In the genomic region with DNA sequence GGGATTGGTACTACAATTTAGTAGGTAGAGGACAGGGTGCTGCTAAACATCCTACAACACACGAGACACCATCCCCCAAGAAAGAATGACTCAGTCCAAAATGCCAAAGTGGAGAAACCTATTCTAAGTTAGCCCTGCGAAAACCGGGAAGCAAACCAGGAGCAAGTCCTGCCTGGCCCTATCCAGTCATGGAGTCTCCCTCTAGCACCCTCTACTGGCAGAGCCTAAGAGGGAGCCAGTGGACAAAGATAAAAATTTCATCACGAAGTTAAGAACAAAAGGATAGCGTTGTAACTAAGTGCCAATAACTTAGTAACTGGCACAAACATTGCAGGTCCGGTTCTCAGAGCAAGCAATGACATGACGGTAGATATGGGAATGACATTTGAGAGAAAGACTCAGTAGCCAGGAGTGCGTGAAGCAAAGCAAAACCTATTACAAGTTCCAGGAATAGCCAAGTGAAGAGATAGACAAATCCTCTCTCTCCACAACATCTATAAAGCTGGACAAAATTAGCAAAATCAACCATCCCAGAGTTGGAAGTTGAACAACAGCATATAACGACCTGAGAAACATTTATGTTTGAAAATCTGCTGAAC, we compare ENCODE assay signal across 9 cellular contexts.
A peak's percentile ranks its signal among the peaks of the same experiment; 100 is the strongest.
DNase-seq lines count a peak whose midpoint lies in the region; ATAC-seq and TF ChIP-seq lines count a peak whose summit lies in the region.
"Had no signal": no experiment of that assay in that cellular context is flagged by ENCODE, and none has a peak within 500 bp of the region (broad histone marks: within the 10 kb centered on the region; RNA-seq: fewer than 3 reads in every experiment).

No MANE protein-coding gene starts in this region.

- DNase-seq in COR-L47 (lab: John Stamatoyannopoulos, UW) (peak; percentile 48), H4 (ENCODE audit: low spot score) (peak; percentile 14), NCI-H2227 (lab: John Stamatoyannopoulos, UW; ENCODE audit: unreplicated experiment) (peak; percentile 78), amygdala (lab: John Stamatoyannopoulos, UW) (peak in 36 of 56 donors; percentile 1 to 47 (median 14)), hepatic stellate cell (ENCODE audit: low spot score) (peak; percentile 23), sigmoid colon (peak; percentile 66)

- H3K36me3 ChIP-seq in sigmoid colon = no peaks in the 10 kb centered on the region

- WGBS in sigmoid colon, 2 donors = 18 to 33% methylated on average over 9 of the region's 9 CpGs

- TF ChIP-seq POLR2A in sigmoid colon (IDR thresholded peaks at IDR 0.05) = no peak

- peak in 3 of 4 experiments; percentile 63 to 86 (median 71) for TF ChIP-seq CTCF in sigmoid colon (IDR thresholded peaks at IDR 0.05)

- peaks cover 0 to 5% (median 0%) of the 10 kb centered on the region in 4 donors for H3K4me1 ChIP-seq in sigmoid colon

- H3K4me3 ChIP-seq in sigmoid colon = no peak overlapping the region

- no peak for TF ChIP-seq EP300 in sigmoid colon (IDR thresholded peaks at IDR 0.05)

- H3K9me3 ChIP-seq in sigmoid colon = no peaks in the 10 kb centered on the region

- intact Hi-C loops in sigmoid colon (cut with DNase I) = loop anchor here (2.0 kb wide), 1 partner anchor 1332 kb away; no protein-coding TSS in a partner anchor

- no peaks in the 10 kb centered on the region for H3K27me3 ChIP-seq in sigmoid colon

- H3K27ac ChIP-seq in sigmoid colon = no peak overlapping the region

- ATAC-seq in HG03460 (IDR thresholded peaks at IDR 0.05; ENCODE audit: unreplicated experiment) (no peak), HG03565 (IDR thresholded peaks at IDR 0.05; ENCODE audit: unreplicated experiment) (no peak)
- ATAC-seq: naive thymus-derived CD4-positive, alpha-beta T cell had no signal

Comparison
In these comparisons a context has a peak if more than half of its experiments do, and no peak if none do; other contexts are left out.
1. DNase-seq: peak in every context shown above with its lines; median percentile 78 in NCI-H2227; 66 in sigmoid colon; 48 in COR-L47; 23 in hepatic stellate cell; 14 in H4; 14 in amygdala.